Comparison of ENCODE assay signal across 7 cellular contexts in the genomic region with DNA sequence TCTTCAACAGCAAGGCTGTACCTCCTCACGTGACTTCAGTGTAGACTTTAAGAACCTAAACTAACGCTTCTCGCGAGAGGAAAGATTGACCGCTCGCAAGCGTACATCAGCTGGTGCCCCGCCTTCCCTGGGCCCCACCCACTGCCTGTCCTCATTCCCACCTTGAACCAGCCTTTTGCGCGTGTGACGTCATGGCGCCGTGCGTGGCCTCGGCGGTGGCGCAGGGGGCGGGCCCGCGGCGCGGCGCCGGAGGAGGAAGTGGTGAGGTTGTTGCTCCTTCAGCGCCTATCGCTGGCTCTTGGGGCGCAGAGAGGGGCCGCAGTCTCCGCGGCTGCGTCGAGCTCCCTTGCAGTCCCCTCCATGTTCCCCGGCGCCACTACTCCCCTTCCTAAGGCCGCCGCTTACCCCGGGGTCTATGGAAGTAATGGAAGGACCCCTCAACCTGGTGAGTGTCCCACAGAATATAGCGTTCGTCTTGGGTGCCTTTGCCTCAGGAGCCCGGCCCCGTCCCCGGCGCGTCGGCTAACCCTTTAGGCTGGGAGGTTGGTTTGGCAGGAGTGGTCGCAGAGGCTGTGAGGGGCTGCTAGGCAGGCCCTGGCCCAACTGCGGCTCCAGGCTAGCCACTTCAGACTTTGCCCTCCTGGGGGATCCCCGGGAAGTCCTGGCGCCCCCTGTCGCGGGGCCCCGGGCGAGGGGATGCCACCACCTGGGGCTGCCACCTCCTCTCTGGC. TPM values are rescaled to one million over a fixed set of nuclear protein-coding genes. Genes with fewer than 3 reads are reported as not detected.
A peak's percentile ranks its signal among the peaks of the same experiment; 100 is the strongest.
DNase-seq lines count a peak whose midpoint lies in the region; ATAC-seq, FAIRE-seq and TF ChIP-seq lines count a peak whose summit lies in the region.

A gene (plus strand): TSS at position 273 of the 731 bp plus-strand sequence. CDS start 143 bp downstream, at position 416.

- TF ChIP-seq CTCF in astrocyte of the cerebellum (IDR thresholded peaks at IDR 0.05; ENCODE audit: low read depth, low read length, missing control alignments) (peak; percentile 35), hepatocyte (IDR thresholded peaks at IDR 0.05; ENCODE audit: poor library complexity) (peak; percentile 24)

- peaks cover 47% of the 10 kb centered on the region for H3K79me2 ChIP-seq in hepatocyte

- ATAC-seq in HG02981 (IDR thresholded peaks at IDR 0.05; ENCODE audit: unreplicated experiment), result peak; percentile 97

- no peaks in the 10 kb centered on the region for H3K36me3 ChIP-seq in hepatocyte (replicated peaks; ENCODE audit: insufficient read depth, low read depth)

- peaks cover 12% of the 10 kb centered on the region for H3K4me1 ChIP-seq in hepatocyte (ENCODE audit: insufficient read depth)

- peak within 1 kb of the TSS; percentile 97 for H3K27ac ChIP-seq in hepatocyte

- peak within 1 kb of the TSS; percentile 77 for H2AFZ ChIP-seq in hepatocyte

- in situ Hi-C loops in astrocyte of the cerebellum (cut with HindIII; ENCODE audit: low sequenced_read_pairs), result no loop called here

- no peaks in the 10 kb centered on the region for H3K9me3 ChIP-seq in hepatocyte (ENCODE audit: low read depth)

- no peaks in the 10 kb centered on the region for H3K9me2 ChIP-seq in hepatocyte (replicated peaks; ENCODE audit: insufficient read depth)

- peak; percentile 85 for DNase-seq in GM18507 (ENCODE audit: extremely low spot score, insufficient read length, low read depth)
- DNase-seq in NCI-H2029 (lab: John Stamatoyannopoulos, UW), result peak; percentile 88
- peak; percentile 92 for DNase-seq in T-helper 22 cell (ENCODE audit: low read depth)
- peak; percentile 96 for DNase-seq in astrocyte of the cerebellum (ENCODE audit: low read depth)
- DNase-seq in hepatocyte (ENCODE audit: low spot score), result peak; percentile 99
- DNase-seq in retina, result peak; percentile 98

- WGBS in hepatocyte (ENCODE audit: low lambda C conversion rate, missing lambda C conversion rate), result 2% methylated on average over 41 of the region's 53 CpGs

- FAIRE-seq in GM18507 (lab: Jason Lieb, UNC), result peak; percentile 98

- H4K20me1 ChIP-seq in hepatocyte (ENCODE audit: insufficient read depth, poor library complexity, severe bottlenecking), result peaks cover 6% of the 10 kb centered on the region

- no peaks in the 10 kb centered on the region for H3K27me3 ChIP-seq in hepatocyte

- peak within 1 kb of the TSS; percentile 91 for H3K4me3 ChIP-seq in astrocyte of the cerebellum (ENCODE audit: low read depth, low read length)
- peak within 1 kb of the TSS; percentile 52 for H3K4me3 ChIP-seq in hepatocyte

- H3K4me2 ChIP-seq in hepatocyte, result peak within 1 kb of the TSS; percentile 84

RNA-seq across cellular contexts. Expression of the gene that starts here (rescaled TPM):
- total RNA-seq in hepatocyte, result 35.6 and 42.7 TPM in 2 replicates
- 40.8 and 44.5 TPM in 2 replicates for polyA plus RNA-seq in hepatocyte

Comparison
In these comparisons a context has a peak if more than half of its experiments do, and no peak if none do; other contexts are left out.
1. Peak in every context shown above with its lines: DNase-seq, ATAC-seq, H3K4me3 ChIP-seq and H3K27ac ChIP-seq.